In the genomic region with DNA sequence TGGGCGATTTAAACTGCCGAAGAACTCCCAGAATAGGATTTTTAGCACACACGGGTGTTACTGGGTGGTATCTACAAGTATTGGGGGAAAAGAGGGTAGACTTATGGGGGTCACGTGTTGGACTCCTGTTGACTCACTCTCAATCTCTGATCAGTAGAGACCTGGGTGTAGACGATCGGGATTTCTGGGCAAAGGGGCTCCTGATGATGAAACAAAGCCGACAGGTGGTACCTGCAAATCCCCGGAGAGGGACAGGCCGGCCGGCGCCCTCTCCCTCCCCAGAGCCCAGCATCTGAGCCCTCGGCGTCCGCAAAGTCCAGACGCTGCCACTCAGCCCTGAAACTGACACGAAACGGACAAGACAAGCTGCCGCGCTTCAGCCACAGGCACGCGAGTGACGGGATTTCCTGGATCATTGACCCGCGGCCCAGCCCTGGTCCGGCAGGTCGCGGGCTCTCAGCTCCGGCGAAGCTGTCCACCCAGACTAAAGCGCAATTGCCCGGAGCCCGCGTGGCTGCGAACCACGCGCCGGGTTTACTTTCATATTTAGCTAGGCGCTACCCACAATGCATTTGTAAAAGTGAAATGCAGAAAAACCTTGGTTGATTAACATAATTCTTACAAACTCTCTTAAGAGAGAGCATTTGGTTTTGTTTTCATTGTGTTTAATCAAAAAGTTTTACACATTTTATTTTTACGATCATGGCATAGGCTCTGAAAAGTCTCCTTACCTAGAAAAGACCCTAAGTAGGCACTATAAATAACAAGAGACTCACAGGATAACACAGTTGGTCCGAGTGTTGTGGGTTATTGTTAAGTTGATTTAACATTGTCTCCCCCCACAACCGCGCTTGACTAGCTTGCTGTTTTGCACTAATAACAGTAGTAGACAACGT, we compare ENCODE assay signal across 8 cellular contexts. TPM values are rescaled to one million over a fixed set of nuclear protein-coding genes. Genes with fewer than 3 reads are reported as not detected.
DNase-seq lines count a peak whose midpoint lies in the region; ATAC-seq and TF ChIP-seq lines count a peak whose summit lies in the region.

No MANE protein-coding gene starts in this region.

- peak; percentile 72 for DNase-seq in AG09309 (ENCODE audit: low read depth)
- DNase-seq in NCI-H345 treated with DMSO at 0.1 percent for 48 hours (lab: John Stamatoyannopoulos, UW; ENCODE audit: unreplicated experiment): peak; percentile 89
- DNase-seq in cerebellum (ENCODE audit: low spot score): peak; percentile 85
- peak; percentile 34 for DNase-seq in kidney epithelial cell (ENCODE audit: low read depth)
- peak; percentile 32 to 44 for DNase-seq in stimulated activated CD4-positive, alpha-beta T cell treated with anti-CD3 and anti-CD28 coated beads, Interleukin-15, amount 100 ng/mL, for 1 hour (ENCODE audit: low read depth in 1 of 2, low spot score in 1 of 2)

- H3K4me3 ChIP-seq in AG09309 (ENCODE audit: control insufficient read depth, low read depth, low read length) (peak overlapping the region; percentile 52), kidney epithelial cell (ENCODE audit: low read depth, low read length) (peak overlapping the region; percentile 89)

- peak; percentile 64 for ATAC-seq in HG03159 (IDR thresholded peaks at IDR 0.05; ENCODE audit: unreplicated experiment)
- peak; percentile 56 to 77 for ATAC-seq in activated CD4-positive, CD25-positive, alpha-beta regulatory T cell treated with anti-CD3 and anti-CD28 coated beads, Interleukin-2, amount 50 U/mL, for 24 hours

- no peaks in the 10 kb centered on the region for H3K36me3 ChIP-seq in kidney epithelial cell (ENCODE audit: control insufficient read depth, insufficient read depth, low read length)

- in situ Hi-C loops in GM18951 (cut with MboI; ENCODE audit: low sequenced_read_pairs, unreplicated experiment): no loop called here

- H3K27me3 ChIP-seq in kidney epithelial cell (ENCODE audit: control insufficient read depth, insufficient read depth, low read length): no peaks in the 10 kb centered on the region

- TF ChIP-seq CTCF in AG09309 (IDR thresholded peaks at IDR 0.05; ENCODE audit: control insufficient read depth, insufficient read depth, low read depth, low read length, missing control alignments) (no peak), kidney epithelial cell (IDR thresholded peaks at IDR 0.05; ENCODE audit: insufficient read depth, low read length, poor library complexity, severe bottlenecking) (no peak)

- TF ChIP-seq POLR2A in GM18951 (IDR thresholded peaks at IDR 0.05; ENCODE audit: extremely low read depth, insufficient read depth, insufficient read length): peak; percentile 76

RNA-seq across cellular contexts. Expression of gene EZH2, which starts 56.9 kb away (rescaled TPM):
- total RNA-seq in cerebellum (42.7 TPM), kidney epithelial cell (17.7 and 19.7 TPM in 2 replicates)

Comparison
In these comparisons a context has a peak if more than half of its experiments do, and no peak if none do; other contexts are left out.
1. Peak in every context shown above with its lines: DNase-seq, ATAC-seq and H3K4me3 ChIP-seq.
2. DNase-seq: peak in every context shown above with its lines; median percentile 89 in NCI-H345 treated with DMSO at 0.1 percent for 48 hours; 85 in cerebellum; 72 in AG09309; 38 in stimulated activated CD4-positive, alpha-beta T cell treated with anti-CD3 and anti-CD28 coated beads, Interleukin-15, amount 100 ng/mL, for 1 hour; 34 in kidney epithelial cell.